In genomic region chr4:133394971-133395627, GRCh38 we compare ENCODE assay signal across 31 cellular contexts.
"Had no signal": no experiment of that assay in that cellular context is flagged by ENCODE, and none has a peak within 500 bp of the region (broad histone marks: within the 10 kb centered on the region; RNA-seq: fewer than 3 reads in every experiment).

No MANE protein-coding gene starts in this region.

- H3K4me3 ChIP-seq: adrenal gland, PC-9 had no signal

- H3K27me3 ChIP-seq: adrenal gland had no signal

- H3K4me1 Mint-ChIP-seq: activated CD4-positive, alpha-beta T cell treated with anti-CD3 and anti-CD28 coated beads for 36 hours; activated CD4-positive, alpha-beta T cell treated with anti-CD3 and anti-CD28 coated beads, Interleukin-2, amount 10 ng/mL, durations not matched to agents 7 days and 5 days had no signal

- ATAC-seq: activated CD4-positive, alpha-beta T cell treated with anti-CD3 and anti-CD28 coated beads for 36 hours; activated CD8-positive, alpha-beta T cell treated with anti-CD3 and anti-CD28 coated beads, Interleukin-2, amount 10 ng/mL, durations not matched to agents 7 days and 5 days; activated naive CD4-positive, alpha-beta T cell treated with anti-CD3 and anti-CD28 coated beads, Interleukin-2, amount 50 U/mL, for 72 hours had no signal

- H3K4me3 Mint-ChIP-seq: activated CD4-positive, alpha-beta T cell treated with anti-CD3 and anti-CD28 coated beads for 36 hours; activated CD4-positive, alpha-beta T cell treated with anti-CD3 and anti-CD28 coated beads, Interleukin-2, amount 10 ng/mL, durations not matched to agents 7 days and 5 days; activated CD8-positive, alpha-beta T cell treated with anti-CD3 and anti-CD28 coated beads, Interleukin-2, amount 10 ng/mL, durations not matched to agents 7 days and 5 days; activated naive CD4-positive, alpha-beta T cell treated with anti-CD3 and anti-CD28 coated beads for 36 hours; activated T-cell treated with anti-CD3 and anti-CD28 coated beads, Interleukin-2, amount 50 U/mL, for 4 hours; activated T-helper 1 cell treated with anti-CD3 and anti-CD28 coated beads, Interleukin-12 subunit alpha, Interleukin-12 subunit beta, Interleukin-2, Interleukin-4 antibody, amounts not matched to agents 30 ng/mL and 10 ng/mL and 1 ng/mL, durations not matched to agents 14 hours and 24 hours and 36 hours; brain had no signal

- H3K27me3 Mint-ChIP-seq: activated CD4-positive, alpha-beta T cell treated with anti-CD3 and anti-CD28 coated beads for 36 hours; activated CD4-positive, alpha-beta T cell treated with anti-CD3 and anti-CD28 coated beads, Interleukin-2, amount 10 ng/mL, durations not matched to agents 7 days and 5 days; brain had no signal

- H3K36me3 Mint-ChIP-seq: activated naive CD4-positive, alpha-beta T cell treated with anti-CD3 and anti-CD28 coated beads, Interleukin-2, amount 50 U/mL, for 72 hours; brain had no signal

- H3K36me3 ChIP-seq: adrenal gland had no signal

- H3K9me3 Mint-ChIP-seq: activated CD4-positive, alpha-beta T cell treated with anti-CD3 and anti-CD28 coated beads, Interleukin-2, amount 10 ng/mL, durations not matched to agents 7 days and 5 days; activated T-helper 1 cell treated with anti-CD3 and anti-CD28 coated beads, Interleukin-12 subunit alpha, Interleukin-12 subunit beta, Interleukin-2, Interleukin-4 antibody, amounts not matched to agents 30 ng/mL and 10 ng/mL and 1 ng/mL, durations not matched to agents 14 hours and 24 hours and 36 hours had no signal

- H3K27ac Mint-ChIP-seq: activated CD4-positive, alpha-beta T cell treated with anti-CD3 and anti-CD28 coated beads for 36 hours; activated CD4-positive, alpha-beta T cell treated with anti-CD3 and anti-CD28 coated beads, Interleukin-2, amount 10 ng/mL, durations not matched to agents 7 days and 5 days; activated CD8-positive, alpha-beta T cell treated with anti-CD3 and anti-CD28 coated beads, Interleukin-2, amount 10 ng/mL, durations not matched to agents 7 days and 5 days; activated naive CD4-positive, alpha-beta T cell treated with anti-CD3 and anti-CD28 coated beads for 36 hours; activated naive CD4-positive, alpha-beta T cell treated with anti-CD3 and anti-CD28 coated beads, Interleukin-2, amount 50 U/mL, for 72 hours; activated T-helper 1 cell treated with anti-CD3 and anti-CD28 coated beads, Interleukin-12 subunit alpha, Interleukin-12 subunit beta, Interleukin-2, Interleukin-4 antibody, amounts not matched to agents 30 ng/mL and 10 ng/mL and 1 ng/mL, durations not matched to agents 14 hours and 24 hours and 36 hours; brain had no signal

- H3K27ac ChIP-seq: adrenal gland, KMS-11, PC-9, RWPE1 had no signal

- DNase-seq: activated CD4-positive, alpha-beta T cell treated with anti-CD3 and anti-CD28 coated beads for 36 hours; activated CD4-positive, alpha-beta T cell treated with anti-CD3 and anti-CD28 coated beads, Interleukin-2, amount 10 ng/mL, durations not matched to agents 7 days and 5 days; activated CD4-positive, alpha-beta T cell treated with anti-CD3 and anti-CD28 coated beads, Interleukin-2, amount 50 U/mL, for 48 hours; activated CD8-positive, alpha-beta T cell treated with anti-CD3 and anti-CD28 coated beads, Interleukin-2, amount 10 ng/mL, durations not matched to agents 7 days and 5 days; activated gamma-delta T cell treated with Interleukin-2 at 50 U/mL for 16 hours; activated naive CD4-positive, alpha-beta T cell treated with anti-CD3 and anti-CD28 coated beads for 36 hours; activated T-cell treated with anti-CD3 and anti-CD28 coated beads for 4 hours; activated T-cell treated with anti-CD3 and anti-CD28 coated beads, Interleukin-2, amount 50 U/mL, for 4 hours; adrenal gland; central memory CD4-positive, alpha-beta T cell; MM.1S; MV-4-11; NCI-H1092; NCI-H1436 treated with DMSO at 0.1 percent for 48 hours; NCI-H187; NCI-H2029 treated with DMSO at 0.1 percent for 48 hours; NCI-H2107; NCI-H2171; NCI-H510A; NCI-H526; NCI-H748 treated with DMSO at 0.1 percent for 48 hours; NK-92 treated with Interleukin-12 subunit alpha and Interleukin-12 subunit beta, amount 100 ng/mL, for 24 hours; PC-9; Right ventricle myocardium superior; SW 1271; T1000 had no signal

- H3K4me1 ChIP-seq: adrenal gland had no signal
